ENCODE assay signal across 7 cellular contexts in genomic region chr9:137239541-137240200, GRCh38. TPM values are rescaled to one million over a fixed set of nuclear protein-coding genes. Genes with fewer than 3 reads are reported as not detected.
A peak's percentile ranks its signal among the peaks of the same experiment; 100 is the strongest.
DNase-seq lines count a peak whose midpoint lies in the region; ATAC-seq and TF ChIP-seq lines count a peak whose summit lies in the region.
"Not testable (repeated sequence)": the region's sequence is repeated elsewhere in the genome, so short reads cannot be mapped to it uniquely, and the experiment has no call there.
"Had no signal": no experiment of that assay in that cellular context is flagged by ENCODE, and none has a peak within 500 bp of the region (broad histone marks: within the 10 kb centered on the region; RNA-seq: fewer than 3 reads in every experiment).

No MANE protein-coding gene starts in this region.

- peaks cover 15 to 52% (median 17%) of the 10 kb centered on the region in 3 donors for H3K4me1 Mint-ChIP-seq in CD8-positive, alpha-beta memory T cell
- H3K4me1 Mint-ChIP-seq in stimulated activated naive CD8-positive, alpha-beta T cell treated with anti-CD3 and anti-CD28 coated beads, Interleukin-15, amount 100 ng/mL, for 72 hours, result peaks cover 78% of the 10 kb centered on the region

- H3K9me2 ChIP-seq in OCI-LY7 (ENCODE audit: insufficient read depth, low read length), result not testable (repeated sequence)

- not testable (repeated sequence) for BruUV-seq in OCI-LY7 (replicated peaks; lab: Mats Ljungman, UMichigan)

- H3K79me2 ChIP-seq in OCI-LY7 (ENCODE audit: insufficient read depth, low read depth, low read length) (peaks cover 34% of the 10 kb centered on the region), fibroblast of lung (ENCODE audit: control insufficient read depth, insufficient read depth, low read length) (peaks cover 38% of the 10 kb centered on the region)

- H3K27ac Mint-ChIP-seq in CD8-positive, alpha-beta memory T cell, result peak overlapping the region in 6 of 8 donors; percentile 33 to 68 (median 56)
- peak overlapping the region; percentile 34 to 69 for H3K27ac Mint-ChIP-seq in stimulated activated naive CD8-positive, alpha-beta T cell treated with anti-CD3 and anti-CD28 coated beads, Interleukin-15, amount 100 ng/mL, for 72 hours

- not testable (repeated sequence) for H3K27me3 ChIP-seq in CD8-positive, alpha-beta memory T cell (ENCODE audit: insufficient read depth, low read length, poor library complexity, severe bottlenecking); adipocyte (replicated peaks; ENCODE audit: control insufficient read depth, insufficient read depth, low read length); fibroblast of lung (ENCODE audit: control insufficient read depth, insufficient read depth, low read length)
- H3K27me3 ChIP-seq in mucosa of stomach (ENCODE audit: control insufficient read depth, insufficient read depth, low read length), result peaks cover 16% of the 10 kb centered on the region

- peaks cover 22% of the 10 kb centered on the region for H3K4me1 ChIP-seq in CD8-positive, alpha-beta memory T cell (ENCODE audit: insufficient read depth, low read length)
- H3K4me1 ChIP-seq in OCI-LY7 (ENCODE audit: insufficient read depth, low read length, poor library complexity, severe bottlenecking) (peaks cover 67% of the 10 kb centered on the region), adipocyte (ENCODE audit: control insufficient read depth, insufficient read depth, low read length) (peaks cover 33% of the 10 kb centered on the region), mucosa of stomach (ENCODE audit: control insufficient read depth, insufficient read depth, low read length) (peaks cover 62% of the 10 kb centered on the region)
- H3K4me1 ChIP-seq in fibroblast of lung (ENCODE audit: control insufficient read depth, extremely low read depth, insufficient read depth, low read length), result not testable (repeated sequence)

- intact Hi-C loops in OCI-LY7 (cut with micrococcal nuclease; ENCODE audit: unreplicated experiment), result loop anchor here (2.0 kb wide), 1 partner anchor 37 kb away; the partner anchor contains the start of gene TOR4A

- DNase-seq in CD8-positive, alpha-beta memory T cell; OCI-LY7 (ENCODE audit: low spot score); adipocyte (ENCODE audit: low read depth); fibroblast of lung (ENCODE audit: low read depth in 2 of 2); stimulated activated naive CD8-positive, alpha-beta T cell treated with anti-CD3 and anti-CD28 coated beads, Interleukin-15, amount 100 ng/mL, for 72 hours: not testable (repeated sequence)

- CTCF ChIA-PET in CD8-positive, alpha-beta memory T cell (lab: Charles Lee), result interaction anchor here (0.8 to 4.4 kb wide), 8 partner anchors 9 to 211 kb away, joined by 3 to 43 read pairs (median 6); partner anchors contain the start of genes NELFB, RNF224, SLC34A3 and UAP1L1
- CTCF ChIA-PET in OCI-LY7 (lab: Charles Lee; ENCODE audit: unreplicated experiment), result interaction anchor here (0.7 kb wide), 1 partner anchor 392 kb away, joined by 3 read pairs; no protein-coding TSS in a partner anchor

- H3K9me3 ChIP-seq in CD8-positive, alpha-beta memory T cell (ENCODE audit: low read length); OCI-LY7 (ENCODE audit: low read length); adipocyte (ENCODE audit: control insufficient read depth, low read length); fibroblast of lung (ENCODE audit: control insufficient read depth, insufficient read depth, low read depth, low read length); mucosa of stomach (ENCODE audit: control insufficient read depth, low read length): not testable (repeated sequence)

- peaks cover 10% of the 10 kb centered on the region for H3K36me3 ChIP-seq in CD8-positive, alpha-beta memory T cell (ENCODE audit: insufficient read depth, low read length)
- H3K36me3 ChIP-seq in OCI-LY7 (ENCODE audit: insufficient read depth, low read length) (peaks cover 28% of the 10 kb centered on the region), adipocyte (ENCODE audit: control insufficient read depth, insufficient read depth, low read length, severe bottlenecking) (peaks cover 18% of the 10 kb centered on the region), fibroblast of lung (ENCODE audit: control insufficient read depth, insufficient read depth, low read length) (peaks cover 18% of the 10 kb centered on the region), mucosa of stomach (ENCODE audit: control insufficient read depth, insufficient read depth, low read length) (peaks cover 18% of the 10 kb centered on the region)

- H4K20me1 ChIP-seq in OCI-LY7 (ENCODE audit: insufficient read depth, low read length), result peaks cover 14% of the 10 kb centered on the region
- not testable (repeated sequence) for H4K20me1 ChIP-seq in fibroblast of lung (ENCODE audit: control insufficient read depth, extremely low read depth, insufficient read depth, low read length)

- peaks cover 0 to 22% (median 5%) of the 10 kb centered on the region in 3 donors for H3K36me3 Mint-ChIP-seq in CD8-positive, alpha-beta memory T cell

- POLR2A ChIA-PET in CD8-positive, alpha-beta memory T cell (lab: Charles Lee), result interaction anchor here (0.7 to 3.4 kb wide), 11 partner anchors 16 to 312 kb away, joined by 3 to 83 read pairs (median 6); partner anchors contain the start of genes ANAPC2, MAN1B1, MRPL41 and NELFB
- POLR2A ChIA-PET in OCI-LY7 (lab: Charles Lee), result interaction anchor here (1.2 to 3.3 kb wide), 3 partner anchors 15 to 110 kb away, joined by 3 to 26 read pairs (median 4); partner anchors contain the start of gene NELFB

- not testable (repeated sequence) for H3K27me3 Mint-ChIP-seq in CD8-positive, alpha-beta memory T cell; stimulated activated naive CD8-positive, alpha-beta T cell treated with anti-CD3 and anti-CD28 coated beads, Interleukin-15, amount 100 ng/mL, for 72 hours

- H3K27ac ChIP-seq in CD8-positive, alpha-beta memory T cell (ENCODE audit: low read depth, low read length), result peak overlapping the region; percentile 79
- H3K27ac ChIP-seq in OCI-LY7 (ENCODE audit: low read depth, low read length, poor library complexity, severe bottlenecking), result peak overlapping the region; percentile 89
- H3K27ac ChIP-seq in fibroblast of lung (ENCODE audit: insufficient read depth, low read length), result peak overlapping the region; percentile 95

- peak overlapping the region; percentile 60 for H3K4me3 ChIP-seq in CD8-positive, alpha-beta memory T cell (ENCODE audit: low read length)
- H3K4me3 ChIP-seq in OCI-LY7 (ENCODE audit: low read depth, low read length, poor library complexity, severe bottlenecking) (peak overlapping the region; percentile 80), adipocyte (ENCODE audit: low read length) (peak overlapping the region; percentile 86), fibroblast of lung (replicated peaks in 1 of 4; ENCODE audit: control extremely low read depth in 1 of 4, insufficient read depth in 1 of 4, low read depth in 3 of 4, low read length in 4 of 4) (peak overlapping the region; percentile 61 to 76 (median 72)), mucosa of stomach (ENCODE audit: low read length) (peak overlapping the region; percentile 41)

- not testable (repeated sequence) for H3K9me3 Mint-ChIP-seq in CD8-positive, alpha-beta memory T cell; stimulated activated naive CD8-positive, alpha-beta T cell treated with anti-CD3 and anti-CD28 coated beads, Interleukin-15, amount 100 ng/mL, for 72 hours

- H3K9ac ChIP-seq in adipocyte (ENCODE audit: low read length), result peak overlapping the region; percentile 91
- H3K9ac ChIP-seq in fibroblast of lung (ENCODE audit: insufficient read depth, low read length), result peak overlapping the region; percentile 89
- not testable (repeated sequence) for H3K9ac ChIP-seq in mucosa of stomach (ENCODE audit: low read length)

- ATAC-seq in stimulated activated naive CD8-positive, alpha-beta T cell treated with anti-CD3 and anti-CD28 coated beads, Interleukin-15, amount 100 ng/mL, for 72 hours, result not testable (repeated sequence)

- H3K4me3 Mint-ChIP-seq in CD8-positive, alpha-beta memory T cell, result peak overlapping the region; percentile 28 to 88 (median 77)
- peak overlapping the region; percentile 77 to 83 for H3K4me3 Mint-ChIP-seq in stimulated activated naive CD8-positive, alpha-beta T cell treated with anti-CD3 and anti-CD28 coated beads, Interleukin-15, amount 100 ng/mL, for 72 hours

- not testable (repeated sequence) for TF ChIP-seq CTCF in OCI-LY7 (conservative IDR thresholded peaks at IDR 0.05; ENCODE audit: low read length); fibroblast of lung (conservative IDR thresholded peaks at IDR 0.05 in 1 of 2, IDR thresholded peaks at IDR 0.05 in 1 of 2; ENCODE audit: low read depth in 1 of 2, low read length in 2 of 2)

- H2AFZ ChIP-seq in OCI-LY7 (ENCODE audit: low read length); fibroblast of lung (ENCODE audit: low read length): not testable (repeated sequence)

- H3K4me2 ChIP-seq in OCI-LY7 (ENCODE audit: low read length) (peak overlapping the region; percentile 75), fibroblast of lung (ENCODE audit: extremely low read depth, insufficient read depth, low read length) (peak overlapping the region; percentile 96)

RNA-seq across cellular contexts. Expression of gene TUBB4B, which starts 1.4 kb away (rescaled TPM):
- 100 to 1,000 TPM; 322 to 331 TPM for total RNA-seq in CD8-positive, alpha-beta memory T cell
- polyA plus RNA-seq in CD8-positive, alpha-beta memory T cell, result 64.6 TPM
- 376 and 417 TPM in 2 replicates for total RNA-seq in OCI-LY7 (2014; rRNA removed; shearing (Covaris generic))
- 402 and 443 TPM in 2 replicates for total RNA-seq in OCI-LY7 (2022)
- total RNA-seq in fibroblast of lung, result 106 and 111 TPM in 2 replicates
- polyA plus RNA-seq in fibroblast of lung, result 332 and 663 TPM in 2 replicates
- polyA plus RNA-seq in fibroblast of lung (2012), result 417 and 877 TPM in 2 replicates
- 443 and 880 TPM in 2 replicates for polyA minus RNA-seq in fibroblast of lung (ENCODE audit: low replicate concordance)

RNA-seq across cellular contexts. Expression of gene SLC34A3, which starts 9.0 kb away (rescaled TPM):
- total RNA-seq in CD8-positive, alpha-beta memory T cell, result not detected
- not detected for polyA plus RNA-seq in CD8-positive, alpha-beta memory T cell
- total RNA-seq in OCI-LY7 (2014; rRNA removed; shearing (Covaris generic)), result 0.15 TPM in 1 of 2 replicates, not detected in the other
- total RNA-seq in OCI-LY7 (2022) (not detected in 2 replicates), fibroblast of lung (not detected in 2 replicates)
- polyA plus RNA-seq in fibroblast of lung, result not detected in 2 replicates
- polyA plus RNA-seq in fibroblast of lung (2012), result not detected in 2 replicates
- polyA minus RNA-seq in fibroblast of lung (ENCODE audit: low replicate concordance), result not detected in 2 replicates
- total RNA-seq: T-helper 2 cell treated with Interferon-gamma antibody and Interleukin-4, amounts not matched to agents 100 ng/mL and 5 ng/mL, for 36 hours had no signal

RNA-seq across cellular contexts. Expression of gene STPG3, which starts 11.4 kb away (rescaled TPM):
- total RNA-seq in CD8-positive, alpha-beta memory T cell, result under 1 TPM; 0.27 to 0.28 TPM
- not detected for polyA plus RNA-seq in CD8-positive, alpha-beta memory T cell
- total RNA-seq in OCI-LY7 (2014; rRNA removed; shearing (Covaris generic)), result 0.73 TPM in 1 of 2 replicates, not detected in the other
- total RNA-seq in OCI-LY7 (2022) (1.7 and 2.7 TPM in 2 replicates), fibroblast of lung (not detected in 2 replicates)
- not detected in 2 replicates for polyA plus RNA-seq in fibroblast of lung
- polyA plus RNA-seq in fibroblast of lung (2012), result not detected in 2 replicates
- polyA minus RNA-seq in fibroblast of lung (ENCODE audit: low replicate concordance), result not detected in 2 replicates
- total RNA-seq: T-helper 2 cell treated with Interferon-gamma antibody and Interleukin-4, amounts not matched to agents 100 ng/mL and 5 ng/mL, for 36 hours had no signal

RNA-seq across cellular contexts. Expression of gene RNF224, which starts 12.4 kb away (rescaled TPM):
- not detected for total RNA-seq in CD8-positive, alpha-beta memory T cell
- not detected for polyA plus RNA-seq in CD8-positive, alpha-beta memory T cell
- 0.13 TPM in 1 of 2 replicates, not detected in the other for total RNA-seq in OCI-LY7 (2014; rRNA removed; shearing (Covaris generic))
- total RNA-seq in OCI-LY7 (2022) (0.30 TPM in 1 of 2 replicates, not detected in the other), fibroblast of lung (under 0.01 TPM in 1 of 2 replicates, not detected in the other)
- polyA plus RNA-seq in fibroblast of lung, result not detected in 2 replicates
- polyA plus RNA-seq in fibroblast of lung (2012), result not detected in 2 replicates
- polyA minus RNA-seq in fibroblast of lung (ENCODE audit: low replicate concordance), result not detected in 2 replicates
- total RNA-seq: T-helper 2 cell treated with Interferon-gamma antibody and Interleukin-4, amounts not matched to agents 100 ng/mL and 5 ng/mL, for 36 hours had no signal

RNA-seq across cellular contexts. Expression of gene CYSRT1, which starts 14.7 kb away (rescaled TPM):
- total RNA-seq in CD8-positive, alpha-beta memory T cell, result under 1 TPM; 0.58 to 0.66 TPM
- polyA plus RNA-seq in CD8-positive, alpha-beta memory T cell, result 0.32 TPM
- 1.1 and 1.7 TPM in 2 replicates for total RNA-seq in OCI-LY7 (2014; rRNA removed; shearing (Covaris generic))
- total RNA-seq in OCI-LY7 (2022), result 2.9 and 3.7 TPM in 2 replicates
- 0.51 and 0.66 TPM in 2 replicates for total RNA-seq in fibroblast of lung
- polyA plus RNA-seq in fibroblast of lung, result 0.19 and 0.25 TPM in 2 replicates
- polyA plus RNA-seq in fibroblast of lung (2012), result 0.33 and 0.78 TPM in 2 replicates
- polyA minus RNA-seq in fibroblast of lung (ENCODE audit: low replicate concordance), result not detected in 2 replicates
